ENCODE assay signal across 9 cellular contexts in genomic region chr2:42359304-42359749, GRCh38. TPM values are rescaled to one million over a fixed set of nuclear protein-coding genes. Genes with fewer than 3 reads are reported as not detected.
A peak's percentile ranks its signal among the peaks of the same experiment; 100 is the strongest.
DNase-seq lines count a peak whose midpoint lies in the region; ATAC-seq, FAIRE-seq and TF ChIP-seq lines count a peak whose summit lies in the region.
"Had no signal": no experiment of that assay in that cellular context is flagged by ENCODE, and none has a peak within 500 bp of the region (broad histone marks: within the 10 kb centered on the region; RNA-seq: fewer than 3 reads in every experiment).

No MANE protein-coding gene starts in this region.

- H3K4me1 ChIP-seq in Peyer's patch, result peaks cover 0 to 13% (median 4%) of the 10 kb centered on the region in 4 donors
- peaks cover 0 to 18% (median 15%) of the 10 kb centered on the region in 3 donors for H3K4me1 ChIP-seq in pancreas
- H3K4me1 ChIP-seq in gastroesophageal sphincter, result peaks cover 0 to 53% (median 14%) of the 10 kb centered on the region in 3 donors

- ATAC-seq in GM21367 (IDR thresholded peaks at IDR 0.05; ENCODE audit: unreplicated experiment), result peak; percentile 24
- ATAC-seq in pancreas, result no peak
- no peak for ATAC-seq in gastroesophageal sphincter

- H3K4me3 ChIP-seq in Peyer's patch, result peak overlapping the region in 3 of 4 donors; percentile 76 to 91 (median 80)
- H3K4me3 ChIP-seq in skeletal muscle cell (ENCODE audit: low read depth, low read length), result peak overlapping the region; percentile 99
- H3K4me3 ChIP-seq in pancreas, result peak overlapping the region in 2 of 4 donors; percentile 64 to 93
- peak overlapping the region in 1 of 2 donors; percentile 95 for H3K4me3 ChIP-seq in gastroesophageal sphincter

- H3K36me3 ChIP-seq in Peyer's patch, result no peaks in the 10 kb centered on the region
- H3K36me3 ChIP-seq in pancreas, result no peaks in the 10 kb centered on the region
- peaks cover 0 to 3% of the 10 kb centered on the region in 2 donors for H3K36me3 ChIP-seq in gastroesophageal sphincter

- DNase-seq in Peyer's patch (no peak), erythroblast (lab: John Stamatoyannopoulos, UW) (peak; percentile 30 to 65), skeletal muscle cell (ENCODE audit: low read depth) (no peak), pancreas (no peak), RWPE1 (ENCODE audit: low spot score) (no peak), NCI-H128 (lab: John Stamatoyannopoulos, UW; ENCODE audit: unreplicated experiment) (no peak)
- DNase-seq: stimulated activated CD4-positive, alpha-beta T cell treated with anti-CD3 and anti-CD28 coated beads, Interleukin-1b, Interleukin-23, amount 100 ng/mL, for 48 hours had no signal

- TF ChIP-seq CTCF in Peyer's patch (IDR thresholded peaks at IDR 0.05) (no peak), pancreas (IDR thresholded peaks at IDR 0.05) (no peak), RWPE1 (conservative IDR thresholded peaks at IDR 0.05; ENCODE audit: low read depth) (no peak), gastroesophageal sphincter (IDR thresholded peaks at IDR 0.05) (no peak)

- POLR2A ChIA-PET in RWPE1 (lab: Yijun Ruan, JAX; ENCODE audit: low non-redundant PET), result no interaction called here

- H3K27ac ChIP-seq in Peyer's patch, result no peak overlapping the region
- no peak overlapping the region for H3K27ac ChIP-seq in pancreas
- H3K27ac ChIP-seq in RWPE1, result no peak overlapping the region
- H3K27ac ChIP-seq in gastroesophageal sphincter, result no peak overlapping the region

- CTCF ChIA-PET in RWPE1 (lab: Yijun Ruan, JAX), result no interaction called here

- intact Hi-C loops in pancreas (cut with DNase I), result no loop called here

- H3K9me3 ChIP-seq in Peyer's patch, result no peaks in the 10 kb centered on the region
- no peaks in the 10 kb centered on the region for H3K9me3 ChIP-seq in pancreas
- no peaks in the 10 kb centered on the region for H3K9me3 ChIP-seq in gastroesophageal sphincter

- no peak for FAIRE-seq in pancreas (lab: Jason Lieb, UNC)

- 25 to 44% methylated on average over 2 of the region's 2 CpGs for WGBS in pancreas, 2 donors
- 53 to 65% methylated on average over 2 of the region's 2 CpGs for WGBS in gastroesophageal sphincter (ENCODE audit: low coverage in 1 of 2), 2 donors

- no peaks in the 10 kb centered on the region for H3K27me3 ChIP-seq in Peyer's patch
- H3K27me3 ChIP-seq in pancreas, result no peaks in the 10 kb centered on the region
- no peaks in the 10 kb centered on the region for H3K27me3 ChIP-seq in gastroesophageal sphincter

- TF ChIP-seq EP300 in gastroesophageal sphincter (IDR thresholded peaks at IDR 0.05), result no peak

- TF ChIP-seq POLR2A in Peyer's patch (IDR thresholded peaks at IDR 0.05) (no peak), erythroblast (IDR thresholded peaks at IDR 0.05; ENCODE audit: low read length) (no peak), gastroesophageal sphincter (IDR thresholded peaks at IDR 0.05) (no peak)

RNA-seq across cellular contexts. Expression of gene COX7A2L, which starts 1.7 kb away (rescaled TPM):
- total RNA-seq in Peyer's patch, result 100 to 1,000 TPM in 2 of 4 donors, 10 to 100 TPM in 2; 77.3 to 143 (median 101) TPM
- 10 to 100 TPM; 34.8 to 54.3 (median 49.7) TPM for total RNA-seq in pancreas
- polyA plus RNA-seq in pancreas, result 10 to 100 TPM; 40.0 to 91.5 TPM
- 100 to 1,000 TPM in 3 of 4 donors, 10 to 100 TPM in 1; 85.3 to 131 (median 113) TPM for total RNA-seq in gastroesophageal sphincter

Comparison
In these comparisons a context has a peak if more than half of its experiments do, and no peak if none do; other contexts are left out.
1. DNase-seq: peak in erythroblast (2 of 2); none in Peyer's patch (0 of 3), skeletal muscle cell (single experiment), pancreas (0 of 6), RWPE1 (single experiment) and NCI-H128 (single experiment).